2 cellular contexts compared by ENCODE assay signal in genomic region chr15:92425578-92426225, GRCh38.
TF ChIP-seq lines count a peak whose summit lies in the region.

No MANE protein-coding gene starts in this region.

TF ChIP-seq in GM23338, 12 proteins besides CTCF, POLR2A, EP300 and RAD21 (continued from another document):
- no peak for TF ChIP-seq ZNF331 (CRISPR knock-in tag; IDR thresholded peaks at IDR 0.05; ENCODE audit: low read depth)
- TF ChIP-seq EZH2phosphoT487 (IDR thresholded peaks at IDR 0.05; ENCODE audit: unreplicated experiment) = no peak
- no peak for TF ChIP-seq ZNF114 (CRISPR knock-in tag; IDR thresholded peaks at IDR 0.05)
- TF ChIP-seq JUNB (IDR thresholded peaks at IDR 0.05; ENCODE audit: unreplicated experiment) = no peak
- TF ChIP-seq NANOG (IDR thresholded peaks at IDR 0.05; ENCODE audit: borderline replicate concordance) = no peak

TF ChIP-seq in H1, 55 proteins besides CTCF, POLR2A, EP300 and RAD21 (continued from another document):
- no peak for TF ChIP-seq POLR2AphosphoS5 (IDR thresholded peaks at IDR 0.05; ENCODE audit: low read depth, low read length)
- TF ChIP-seq, protein P1, sequence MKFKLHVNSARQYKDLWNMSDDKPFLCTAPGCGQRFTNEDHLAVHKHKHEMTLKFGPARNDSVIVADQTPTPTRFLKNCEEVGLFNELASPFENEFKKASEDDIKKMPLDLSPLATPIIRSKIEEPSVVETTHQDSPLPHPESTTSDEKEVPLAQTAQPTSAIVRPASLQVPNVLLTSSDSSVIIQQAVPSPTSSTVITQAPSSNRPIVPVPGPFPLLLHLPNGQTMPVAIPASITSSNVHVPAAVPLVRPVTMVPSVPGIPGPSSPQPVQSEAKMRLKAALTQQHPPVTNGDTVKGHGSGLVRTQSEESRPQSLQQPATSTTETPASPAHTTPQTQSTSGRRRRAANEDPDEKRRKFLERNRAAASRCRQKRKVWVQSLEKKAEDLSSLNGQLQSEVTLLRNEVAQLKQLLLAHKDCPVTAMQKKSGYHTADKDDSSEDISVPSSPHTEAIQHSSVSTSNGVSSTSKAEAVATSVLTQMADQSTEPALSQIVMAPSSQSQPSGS (IDR thresholded peaks at IDR 0.05; ENCODE audit: low read length) = no peak
- no peak for TF ChIP-seq TEAD4 (IDR thresholded peaks at IDR 0.05; ENCODE audit: low read depth, low read length)
- TF ChIP-seq TAF1 (IDR thresholded peaks at IDR 0.05; ENCODE audit: low read depth, low read length) = no peak
- no peak for TF ChIP-seq CHD7 (IDR thresholded peaks at IDR 0.05; ENCODE audit: insufficient replicate concordance, low read length)
- TF ChIP-seq TAF7 (optimal IDR thresholded peaks at IDR 0.05; ENCODE audit: borderline replicate concordance, low read depth, low read length) = no peak
- no peak for TF ChIP-seq E2F6 (IDR thresholded peaks at IDR 0.05)
- TF ChIP-seq ZNF274 (IDR thresholded peaks at IDR 0.05; ENCODE audit: borderline replicate concordance, extremely low read depth, low read length) = no peak
- no peak for TF ChIP-seq CTBP2 (IDR thresholded peaks at IDR 0.05; ENCODE audit: borderline replicate concordance, insufficient read depth, insufficient read length, low read length)
- TF ChIP-seq KDM4A (IDR thresholded peaks at IDR 0.05; ENCODE audit: low read depth, low read length, severe bottlenecking) = no peak
- TF ChIP-seq RNF2 (IDR thresholded peaks at IDR 0.05; ENCODE audit: borderline replicate concordance, low read depth, low read length, missing control alignments, poor library complexity, severe bottlenecking) = no peak
- TF ChIP-seq KDM5A (IDR thresholded peaks at IDR 0.05; ENCODE audit: low read length) = no peak
